ENCODE assay signal across 13 cellular contexts in the genomic region with DNA sequence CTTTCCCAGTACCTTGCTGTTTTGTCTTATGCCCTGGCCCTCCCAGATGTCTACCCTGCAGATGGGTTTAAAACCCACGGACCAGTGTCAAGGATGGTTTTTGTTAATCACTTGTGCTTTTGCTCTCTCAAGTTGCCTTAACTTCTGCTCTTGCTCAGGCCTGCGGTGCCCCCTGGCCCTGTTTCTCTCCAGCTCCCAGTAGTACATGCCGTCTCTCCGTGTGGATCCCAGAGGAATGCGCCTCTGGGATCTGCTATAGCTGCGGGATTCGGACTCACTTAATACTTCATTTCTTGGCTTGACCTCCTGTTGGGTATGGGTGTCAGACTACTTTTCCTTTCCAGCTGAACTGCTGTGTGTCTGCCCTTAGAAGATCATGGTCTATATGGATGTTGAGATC. TPM values are rescaled to one million over a fixed set of nuclear protein-coding genes. Genes with fewer than 3 reads are reported as not detected.
A peak's percentile ranks its signal among the peaks of the same experiment; 100 is the strongest.
DNase-seq lines count a peak whose midpoint lies in the region; ATAC-seq, FAIRE-seq and TF ChIP-seq lines count a peak whose summit lies in the region.
"Had no signal": no experiment of that assay in that cellular context is flagged by ENCODE, and none has a peak within 500 bp of the region (broad histone marks: within the 10 kb centered on the region; RNA-seq: fewer than 3 reads in every experiment).

No MANE protein-coding gene starts in this region.

- H3K23ac ChIP-seq in trophoblast cell (ENCODE audit: low read length), result no peak overlapping the region

- no TSS peak for BruUV-seq in HepG2 (replicated peaks; lab: Mats Ljungman, UMichigan)

- H3K4me2 ChIP-seq in HepG2 (ENCODE audit: low read depth, low read length) (no peak overlapping the region), trophoblast cell (ENCODE audit: low read length) (no peak overlapping the region)
- H3K4me2 ChIP-seq: KMS-11 had no signal

- H3K79me1 ChIP-seq in trophoblast cell (ENCODE audit: low read length), result peaks cover 25% of the 10 kb centered on the region

- no peak overlapping the region for H3K4me3 ChIP-seq in liver (ENCODE audit: low read depth in 1 of 3, low read length in 3 of 3)
- H3K4me3 ChIP-seq in HepG2 (replicated peaks in 1 of 3; ENCODE audit: insufficient read depth in 1 of 3, low read depth in 2 of 3, low read length in 3 of 3), result no peak overlapping the region
- H3K4me3 ChIP-seq in esophagus muscularis mucosa, result no peak overlapping the region
- no peak overlapping the region for H3K4me3 ChIP-seq in trophoblast cell (ENCODE audit: low read depth, low read length)
- H3K4me3 ChIP-seq in spleen, result no peak overlapping the region
- H3K4me3 ChIP-seq: cardiac muscle cell, right lobe of liver had no signal

- CTCF ChIA-PET in HepG2 (lab: Yijun Ruan, JAX; ENCODE audit: low intra/inter-chr PET ratio, low total read pairs), result no interaction called here

- H2AFZ ChIP-seq in HepG2 (ENCODE audit: low read length) (no peak overlapping the region), trophoblast cell (ENCODE audit: insufficient read depth, low read length, poor library complexity) (no peak overlapping the region)

- no peak overlapping the region for H3K14ac ChIP-seq in trophoblast cell (ENCODE audit: low read length)

- POLR2A ChIA-PET in HepG2 (lab: Yijun Ruan, JAX), result no interaction called here

- DNase-seq in HepG2 (ENCODE audit: low spot score), result no peak
- DNase-seq in esophagus muscularis mucosa (ENCODE audit: extremely low spot score), result no peak
- DNase-seq in trophoblast cell, result no peak
- no peak for DNase-seq in spleen
- DNase-seq in NCI-H82 treated with DMSO at 0.1 percent for 48 hours (lab: John Stamatoyannopoulos, UW; ENCODE audit: unreplicated experiment), result no peak
- DNase-seq in GM19239 (ENCODE audit: insufficient read length, low spot score), result no peak
- DNase-seq: activated naive CD4-positive, alpha-beta T cell treated with Interleukin-2 at 50 U/mL for 16 hours; right lobe of liver; SHP77 treated with DMSO at 0.1 percent for 48 hours had no signal

- 87% methylated on average over 7 of the region's 7 CpGs for WGBS in liver
- WGBS in HepG2 (ENCODE audit: low lambda C conversion rate), result 96% methylated on average over 7 of the region's 7 CpGs
- 83% methylated on average over 7 of the region's 7 CpGs for WGBS in esophagus muscularis mucosa
- WGBS in trophoblast cell (ENCODE audit: extremely low coverage, insufficient coverage, insufficient read length), result no CpG with 5 or more reads among the region's 7 CpGs
- WGBS in spleen, 5 donors, result 78 to 92% (median 90%) methylated on average over 7 of the region's 7 CpGs

- no peak overlapping the region for H4K91ac ChIP-seq in trophoblast cell (ENCODE audit: low read depth, low read length)

- no peaks in the 10 kb centered on the region for H3K36me3 ChIP-seq in liver (ENCODE audit: control insufficient read depth in 4 of 4, insufficient read depth in 3 of 4, low read depth in 1 of 4, low read length in 3 of 4)
- no peaks in the 10 kb centered on the region for H3K36me3 ChIP-seq in HepG2 (replicated peaks in 1 of 2; ENCODE audit: control insufficient read depth in 1 of 2, insufficient read depth in 2 of 2, low read length in 2 of 2)
- H3K36me3 ChIP-seq in esophagus muscularis mucosa, result no peaks in the 10 kb centered on the region
- H3K36me3 ChIP-seq in trophoblast cell (ENCODE audit: control insufficient read depth in 1 of 2, insufficient read depth in 2 of 2, low read length in 2 of 2), result peaks cover 11 to 13% of the 10 kb centered on the region in 2 experiments
- H3K36me3 ChIP-seq in spleen, result no peaks in the 10 kb centered on the region
- H3K36me3 ChIP-seq: cardiac muscle cell, right lobe of liver had no signal

- TF ChIP-seq EP300 in HepG2 (IDR thresholded peaks at IDR 0.05; ENCODE audit: low read depth in 2 of 2, low read length in 2 of 2), result no peak
- no peak for TF ChIP-seq EP300 in HepG2 (CRISPR knock-in tag; IDR thresholded peaks at IDR 0.05; ENCODE audit: borderline replicate concordance)
- TF ChIP-seq EP300 in esophagus muscularis mucosa (IDR thresholded peaks at IDR 0.05), result no peak

- H3K79me2 ChIP-seq in HepG2 (ENCODE audit: insufficient read depth, low read length), result peaks cover 22% of the 10 kb centered on the region
- H3K79me2 ChIP-seq in trophoblast cell (ENCODE audit: control insufficient read depth, insufficient read depth, low read length, poor library complexity), result peaks cover 45% of the 10 kb centered on the region

- intact Hi-C loops in HepG2 (cut with micrococcal nuclease; ENCODE audit: unreplicated experiment), result no loop called here
- intact Hi-C loops in esophagus muscularis mucosa (cut with DNase I), result no loop called here
- intact Hi-C loops in spleen (cut with DNase I; ENCODE audit: low total_unique reads), result no loop called here

- ATAC-seq in HepG2 (no peak), GM21360 (IDR thresholded peaks at IDR 0.05; ENCODE audit: unreplicated experiment) (no peak)
- ATAC-seq: right lobe of liver had no signal

- in situ Hi-C loops in HepG2 (cut with HindIII; ENCODE audit: extremely low pct_ligation_motif_present, low pct_unique_long_range_greater_than_20kb), result no loop called here

- TF ChIP-seq RAD21 in liver (IDR thresholded peaks at IDR 0.05), result no peak
- TF ChIP-seq RAD21 in HepG2 (CRISPR knock-in tag; IDR thresholded peaks at IDR 0.05), result no peak

- H3K4me1 ChIP-seq in liver (ENCODE audit: control insufficient read depth in 4 of 4, insufficient read depth in 4 of 4, low read length in 3 of 4) (peaks cover 13 to 62% (median 46%) of the 10 kb centered on the region in 4 donors), HepG2 (ENCODE audit: insufficient read depth, low read length) (peaks cover 44% of the 10 kb centered on the region), esophagus muscularis mucosa (peaks cover 51 to 97% (median 91%) of the 10 kb centered on the region in 4 donors), trophoblast cell (ENCODE audit: control insufficient read depth in 1 of 2, insufficient read depth in 2 of 2, low read length in 2 of 2) (peaks cover 63 to 73% of the 10 kb centered on the region in 2 experiments), spleen (peaks cover 22 to 98% (median 80%) of the 10 kb centered on the region in 6 donors)

- no peak overlapping the region for H4K8ac ChIP-seq in trophoblast cell (ENCODE audit: low read depth, low read length)

- H2AK5ac ChIP-seq in trophoblast cell (ENCODE audit: low read length), result no peak overlapping the region

- no peak overlapping the region for H3K9ac ChIP-seq in liver (ENCODE audit: low read depth in 1 of 2, low read length in 2 of 2)
- H3K9ac ChIP-seq in HepG2 (ENCODE audit: insufficient read depth, low read depth, low read length), result no peak overlapping the region
- no peak overlapping the region for H3K9ac ChIP-seq in trophoblast cell (ENCODE audit: low read length)
- H3K9ac ChIP-seq: KMS-11 had no signal

- H3K27ac ChIP-seq in liver (ENCODE audit: low read depth in 1 of 2, low read length in 2 of 2) (no peak overlapping the region), HepG2 (ENCODE audit: extremely low read length, insufficient read depth, low read length) (no peak overlapping the region), esophagus muscularis mucosa (replicated peaks in 1 of 4) (peak overlapping the region; percentile 75 to 81 (median 78)), trophoblast cell (ENCODE audit: low read depth, low read length) (no peak overlapping the region), spleen (peak overlapping the region in 4 of 8 donors; percentile 10 to 85 (median 54))
- H3K27ac ChIP-seq: cardiac muscle cell, KMS-11 had no signal

- no peak overlapping the region for H2BK12ac ChIP-seq in trophoblast cell (ENCODE audit: low read length)

- FAIRE-seq in HepG2 (lab: Jason Lieb, UNC), result no peak
- no peak for FAIRE-seq in GM19239 (lab: Jason Lieb, UNC)

- TF ChIP-seq CTCF in liver (IDR thresholded peaks at IDR 0.05; ENCODE audit: low read depth, low read length, missing input control) (no peak), HepG2 (CRISPR knock-in tag; IDR thresholded peaks at IDR 0.05) (no peak), esophagus muscularis mucosa (IDR thresholded peaks at IDR 0.05) (no peak), spleen (IDR thresholded peaks at IDR 0.05 in 8 of 11, conservative IDR thresholded peaks at IDR 0.05 in 3 of 11) (no peak)

- no peak overlapping the region for H2BK5ac ChIP-seq in trophoblast cell (ENCODE audit: low read depth, low read length, poor library complexity)

- TF ChIP-seq POLR2A in HepG2 (IDR thresholded peaks at IDR 0.05; ENCODE audit: insufficient read depth in 1 of 2, low read depth in 2 of 2, low read length in 2 of 2), result no peak
- TF ChIP-seq POLR2A in esophagus muscularis mucosa (IDR thresholded peaks at IDR 0.05; ENCODE audit: low read depth), result no peak
- TF ChIP-seq POLR2A in spleen (IDR thresholded peaks at IDR 0.05), result no peak

- H3K27me3 ChIP-seq in liver (ENCODE audit: control insufficient read depth in 4 of 4, insufficient read depth in 4 of 4, low read length in 3 of 4), result no peaks in the 10 kb centered on the region
- H3K27me3 ChIP-seq in HepG2 (ENCODE audit: control insufficient read depth in 1 of 2, insufficient read depth in 2 of 2, low read length in 2 of 2), result no peaks in the 10 kb centered on the region
- no peaks in the 10 kb centered on the region for H3K27me3 ChIP-seq in esophagus muscularis mucosa
- H3K27me3 ChIP-seq in trophoblast cell (ENCODE audit: insufficient read depth, low read length), result no peaks in the 10 kb centered on the region
- no peaks in the 10 kb centered on the region for H3K27me3 ChIP-seq in spleen (replicated peaks in 1 of 7)
- H3K27me3 ChIP-seq: cardiac muscle cell, right lobe of liver had no signal

- H3K18ac ChIP-seq in trophoblast cell (ENCODE audit: low read length), result no peak overlapping the region

- H3K9me3 ChIP-seq in liver (ENCODE audit: control insufficient read depth in 4 of 4, low read length in 3 of 4) (no peaks in the 10 kb centered on the region), HepG2 (ENCODE audit: low read length) (no peaks in the 10 kb centered on the region), esophagus muscularis mucosa (peaks cover 0 to 3% (median 0%) of the 10 kb centered on the region in 4 donors), trophoblast cell (ENCODE audit: insufficient read depth, low read depth, low read length) (peaks cover 2% of the 10 kb centered on the region), spleen (peaks cover 0 to 11% (median 6%) of the 10 kb centered on the region in 8 donors)
- H3K9me3 ChIP-seq: right lobe of liver had no signal

- H4K20me1 ChIP-seq in HepG2 (ENCODE audit: insufficient read depth, low read length), result no peaks in the 10 kb centered on the region

- H2BK120ac ChIP-seq in trophoblast cell (ENCODE audit: insufficient read depth, low read length, poor library complexity), result no peak overlapping the region

- H4K12ac ChIP-seq in trophoblast cell (ENCODE audit: low read depth, low read length), result no peak overlapping the region

- peak overlapping the region; percentile 28 for H3K4ac ChIP-seq in trophoblast cell (ENCODE audit: low read depth, low read length)

RNA-seq across cellular contexts. Expression of a gene that starts 14.5 kb away (rescaled TPM):
- 10 to 100 TPM; 14.5 to 14.7 TPM for total RNA-seq in liver
- 10 to 100 TPM in 1 of 2 donors, 1 to 10 TPM in 1; 8.4 to 21.3 TPM for polyA plus RNA-seq in liver
- total RNA-seq in HepG2 (2016; rRNA removed; fragmentation: Illumina TruSeq; extraction: Trizol), result 9.5 and 9.8 TPM in 2 replicates
- 0.61 and 0.88 TPM in 2 replicates for total RNA-seq in HepG2 (2016; cell fraction: cytosol; rRNA removed; fragmentation: Illumina TruSeq; extraction: Trizol; ENCODE audit: low read depth)
- total RNA-seq in HepG2 (2016; cell fraction: insoluble cytoplasmic fraction; rRNA removed; fragmentation: Illumina TruSeq; extraction: Trizol), result 7.2 and 11.8 TPM in 2 replicates
- 5.6 and 6.4 TPM in 2 replicates for total RNA-seq in HepG2 (2016; cell fraction: membrane; rRNA removed; fragmentation: Illumina TruSeq; extraction: Trizol)
- 9.3 and 10.4 TPM in 2 replicates for total RNA-seq in HepG2 (2016; cell fraction: nucleus; rRNA removed; fragmentation: Illumina TruSeq; extraction: Trizol)
- 7.1 and 7.2 TPM in 2 replicates for polyA plus RNA-seq in HepG2 (2011; rRNA removed)
- 2.7 and 5.6 TPM in 2 replicates for polyA plus RNA-seq in HepG2 (2011; cell fraction: cytosol; rRNA removed)
- 13.8 and 16.9 TPM in 2 replicates for polyA plus RNA-seq in HepG2 (2011; cell fraction: nucleus; rRNA removed)
- 5.4 and 8.7 TPM in 2 replicates for polyA plus RNA-seq in HepG2 (2012)
- polyA plus RNA-seq in HepG2 (2016; cell fraction: cytosol; fragmentation: Illumina TruSeq; extraction: Trizol; ENCODE audit: low read depth), result 0.60 and 0.61 TPM in 2 replicates
- polyA plus RNA-seq in HepG2 (2016; cell fraction: insoluble cytoplasmic fraction; fragmentation: Illumina TruSeq; extraction: Trizol; ENCODE audit: low read depth), result 6.0 and 8.8 TPM in 2 replicates
- polyA plus RNA-seq in HepG2 (2016; cell fraction: membrane; fragmentation: Illumina TruSeq; extraction: Trizol; ENCODE audit: low read depth), result 2.1 and 2.2 TPM in 2 replicates
- polyA plus RNA-seq in HepG2 (2016; cell fraction: nucleus; fragmentation: Illumina TruSeq; extraction: Trizol; ENCODE audit: insufficient read depth, low read depth), result 28.5 and 30.1 TPM in 2 replicates
- 9.5 and 51.9 TPM in 2 replicates for polyA minus RNA-seq in HepG2 (2011; rRNA and poly(A)+ RNA removed; ENCODE audit: low replicate concordance)
- 4.6 and 5.4 TPM in 2 replicates for polyA minus RNA-seq in HepG2 (2011; cell fraction: cytosol; rRNA and poly(A)+ RNA removed)
- 5.1 and 12.0 TPM in 2 replicates for polyA minus RNA-seq in HepG2 (2011; cell fraction: nucleus; rRNA and poly(A)+ RNA removed)
- total RNA-seq in esophagus muscularis mucosa, result 10 to 100 TPM; 21.7 to 66.7 (median 35.1) TPM
- polyA plus RNA-seq in trophoblast cell (2013), result 54.5 and 57.2 TPM in 2 replicates
- total RNA-seq in spleen, result 10 to 100 TPM; 31.5 to 77.7 (median 56.2) TPM
- 10 to 100 TPM in 2 of 3 donors, 1 to 10 TPM in 1; 4.5 to 17.1 (median 12.3) TPM for polyA plus RNA-seq in spleen

Comparison
In these comparisons a context has a peak if more than half of its experiments do, and no peak if none do; other contexts are left out.
1. H3K27ac ChIP-seq: peak in esophagus muscularis mucosa (4 of 4); none in liver (0 of 2), HepG2 (single experiment) and trophoblast cell (single experiment).